In genomic region chr16:85781685-85782370, GRCh38 we compare ENCODE assay signal across 10 cellular contexts. TPM values are rescaled to one million over a fixed set of nuclear protein-coding genes. Genes with fewer than 3 reads are reported as not detected.
DNase-seq lines count a peak whose midpoint lies in the region; ATAC-seq and TF ChIP-seq lines count a peak whose summit lies in the region.
"Had no signal": no experiment of that assay in that cellular context is flagged by ENCODE, and none has a peak within 500 bp of the region (broad histone marks: within the 10 kb centered on the region; RNA-seq: fewer than 3 reads in every experiment).

No MANE protein-coding gene starts in this region.

- H3K4me3 Mint-ChIP-seq in activated T-cell treated with anti-CD3 and anti-CD28 coated beads, Interleukin-2, amount 50 U/mL, for 72 hours = no peak overlapping the region
- H3K4me3 Mint-ChIP-seq in T-cell = no peak overlapping the region
- H3K4me3 Mint-ChIP-seq: activated naive CD8-positive, alpha-beta T cell had no signal

- H3K27me3 Mint-ChIP-seq in activated T-cell treated with anti-CD3 and anti-CD28 coated beads, Interleukin-2, amount 50 U/mL, for 72 hours (ENCODE audit: low read depth) = no peaks in the 10 kb centered on the region
- H3K27me3 Mint-ChIP-seq in T-cell = no peaks in the 10 kb centered on the region
- H3K27me3 Mint-ChIP-seq: activated naive CD8-positive, alpha-beta T cell had no signal

- in situ Hi-C loops in brain microvascular endothelial cell (cut with HindIII; ENCODE audit: low pct_ligation_motif_present, low sequenced_read_pairs) = no loop called here

- TF ChIP-seq CTCF in adrenal gland (IDR thresholded peaks at IDR 0.05) (no peak), sigmoid colon (IDR thresholded peaks at IDR 0.05) (no peak), brain microvascular endothelial cell (IDR thresholded peaks at IDR 0.05; ENCODE audit: low read depth, low read length, missing control alignments) (no peak)

- POLR2A ChIA-PET in T-cell (lab: Charles Lee) = no interaction called here

- intact Hi-C loops in adrenal gland (cut with DNase I) = no loop called here
- intact Hi-C loops in right cardiac atrium (cut with DNase I) = no loop called here
- intact Hi-C loops in sigmoid colon (cut with DNase I) = no loop called here

- no peaks in the 10 kb centered on the region for H3K9me3 Mint-ChIP-seq in activated T-cell treated with anti-CD3 and anti-CD28 coated beads, Interleukin-2, amount 50 U/mL, for 72 hours
- H3K9me3 Mint-ChIP-seq in T-cell = no peaks in the 10 kb centered on the region

- H3K36me3 Mint-ChIP-seq in activated T-cell treated with anti-CD3 and anti-CD28 coated beads, Interleukin-2, amount 50 U/mL, for 72 hours (ENCODE audit: insufficient read depth in 2 of 2) = peaks cover 5 to 9% of the 10 kb centered on the region in 2 donors
- peaks cover 57% of the 10 kb centered on the region for H3K36me3 Mint-ChIP-seq in T-cell

- TF ChIP-seq EP300 in sigmoid colon (IDR thresholded peaks at IDR 0.05) = no peak

- H3K4me1 ChIP-seq in adrenal gland (replicated peaks in 1 of 2) (no peaks in the 10 kb centered on the region), right cardiac atrium (ENCODE audit: control insufficient read depth, insufficient read depth, low read length) (peaks cover 2% of the 10 kb centered on the region), sigmoid colon (peaks cover 0 to 19% (median 15%) of the 10 kb centered on the region in 4 donors)

- H3K9me3 ChIP-seq in adrenal gland (replicated peaks in 1 of 3) (no peaks in the 10 kb centered on the region), right cardiac atrium (ENCODE audit: control insufficient read depth, low read length) (no peaks in the 10 kb centered on the region), sigmoid colon (no peaks in the 10 kb centered on the region)

- CTCF ChIA-PET in T-cell (lab: Charles Lee) = no interaction called here

- peaks cover 0 to 34% of the 10 kb centered on the region in 2 donors for H3K36me3 ChIP-seq in adrenal gland (replicated peaks in 1 of 2)
- H3K36me3 ChIP-seq in sigmoid colon = peaks cover 8 to 58% (median 40%) of the 10 kb centered on the region in 4 donors
- peaks cover 44% of the 10 kb centered on the region for H3K36me3 ChIP-seq in brain microvascular endothelial cell (replicated peaks)

- H3K4me1 Mint-ChIP-seq in activated T-cell treated with anti-CD3 and anti-CD28 coated beads, Interleukin-2, amount 50 U/mL, for 72 hours (ENCODE audit: low read depth) = no peaks in the 10 kb centered on the region
- H3K4me1 Mint-ChIP-seq in T-cell = peaks cover 0 to 9% (median 0%) of the 10 kb centered on the region in 3 donors

- DNase-seq in GF-D8 (lab: John Stamatoyannopoulos, UW) (peak; percentile 9), adrenal gland (peak; percentile 32 to 68 (median 45)), right cardiac atrium (peak; percentile 56 to 82 (median 73)), sigmoid colon (peak; percentile 87), brain microvascular endothelial cell (no peak), T-cell (no peak)
- no peak for DNase-seq in activated T-cell treated with anti-CD3 and anti-CD28 coated beads, Interleukin-2, amount 50 U/mL, for 72 hours
- DNase-seq in activated CD4-positive, CD25-positive, alpha-beta regulatory T cell (lab: John Stamatoyannopoulos, UW) = no peak

- TF ChIP-seq POLR2A in adrenal gland (IDR thresholded peaks at IDR 0.05) (no peak), sigmoid colon (IDR thresholded peaks at IDR 0.05) (no peak)

- H3K4me3 ChIP-seq in adrenal gland (no peak overlapping the region), right cardiac atrium (ENCODE audit: low read length) (no peak overlapping the region), sigmoid colon (no peak overlapping the region), brain microvascular endothelial cell (ENCODE audit: low read depth, low read length) (no peak overlapping the region)
- H3K4me3 ChIP-seq: K562 had no signal

- 74 to 89% (median 81%) methylated on average over 12 to 16 of the region's 16 CpGs for WGBS in adrenal gland, 4 donors
- 56% methylated on average over 16 of the region's 16 CpGs for WGBS in right cardiac atrium
- WGBS in sigmoid colon, 2 donors = 46 to 77% methylated on average over 16 of the region's 16 CpGs

- H3K27ac Mint-ChIP-seq in activated T-cell treated with anti-CD3 and anti-CD28 coated beads, Interleukin-2, amount 50 U/mL, for 72 hours = no peak overlapping the region
- peak overlapping the region in 1 of 2 donors; percentile 61 for H3K27ac Mint-ChIP-seq in T-cell
- H3K27ac Mint-ChIP-seq: activated naive CD8-positive, alpha-beta T cell had no signal

- ATAC-seq in right cardiac atrium = peak; percentile 34 to 53
- ATAC-seq in activated T-cell treated with anti-CD3 and anti-CD28 coated beads, Interleukin-2, amount 50 U/mL, for 72 hours (replicated peaks in 1 of 2) = no peak
- no peak for ATAC-seq in T-cell (replicated peaks in 1 of 4)
- ATAC-seq: K562 had no signal

- H3K27me3 ChIP-seq in adrenal gland = no peaks in the 10 kb centered on the region
- H3K27me3 ChIP-seq in right cardiac atrium (ENCODE audit: control insufficient read depth, insufficient read depth) = no peaks in the 10 kb centered on the region
- H3K27me3 ChIP-seq in sigmoid colon = no peaks in the 10 kb centered on the region
- no peaks in the 10 kb centered on the region for H3K27me3 ChIP-seq in brain microvascular endothelial cell (replicated peaks)

- H3K27ac ChIP-seq in adrenal gland (no peak overlapping the region), right cardiac atrium (ENCODE audit: low read length) (no peak overlapping the region), sigmoid colon (peak overlapping the region; percentile 46 to 61 (median 52)), brain microvascular endothelial cell (no peak overlapping the region)

RNA-seq across cellular contexts. Expression of gene EMC8, which starts 17.5 kb away (rescaled TPM):
- 10 to 100 TPM; 16.9 to 53.8 (median 25.5) TPM for total RNA-seq in adrenal gland
- 10 to 100 TPM; 10.7 to 21.7 (median 11.3) TPM for polyA plus RNA-seq in adrenal gland
- 10 to 100 TPM; 18.5 to 22.0 (median 21.2) TPM for total RNA-seq in right cardiac atrium
- 13.8 TPM for polyA plus RNA-seq in right cardiac atrium
- 10 to 100 TPM; 23.2 to 38.8 (median 28.9) TPM for total RNA-seq in sigmoid colon
- polyA plus RNA-seq in sigmoid colon = 10 to 100 TPM; 13.8 to 23.7 (median 16.0) TPM
- total RNA-seq in activated T-cell treated with anti-CD3 and anti-CD28 coated beads, Interleukin-2, amount 50 U/mL, for 72 hours = 10 to 100 TPM; 26.5 to 32.8 TPM
- 10 to 100 TPM; 27.3 to 34.8 (median 31.1) TPM for total RNA-seq in T-cell

RNA-seq across cellular contexts. Expression of gene COX4I1, which starts 17.7 kb away (rescaled TPM):
- total RNA-seq in adrenal gland (100 to 1,000 TPM; 466 to 710 (median 531) TPM), right cardiac atrium (1,000 to 10,000 TPM; 1,306 to 1,768 (median 1,579) TPM), sigmoid colon (100 to 1,000 TPM; 700 to 868 (median 716) TPM), T-cell (100 to 1,000 TPM; 542 to 606 (median 574) TPM)
- polyA plus RNA-seq in adrenal gland (1,000 to 10,000 TPM in 2 of 3 donors, 100 to 1,000 TPM in 1; 506 to 1,628 (median 1,006) TPM), right cardiac atrium (4,150 TPM), sigmoid colon (1,000 to 10,000 TPM; 1,379 to 1,922 (median 1,756) TPM)
- 100 to 1,000 TPM; 627 to 635 TPM for total RNA-seq in activated T-cell treated with anti-CD3 and anti-CD28 coated beads, Interleukin-2, amount 50 U/mL, for 72 hours

RNA-seq across cellular contexts. Expression of gene C16orf74, which starts 30.9 kb away (rescaled TPM):
- 1 to 10 TPM in 2 of 8 donors, under 1 TPM in 5, not detected in 1; 0.28 to 2.1 (median 0.46) TPM for total RNA-seq in adrenal gland
- polyA plus RNA-seq in adrenal gland = 1 to 10 TPM in 2 of 3 donors, under 1 TPM in 1; 0.16 to 3.2 (median 2.7) TPM
- 1 to 10 TPM; 1.1 to 2.1 (median 1.4) TPM for total RNA-seq in right cardiac atrium
- 1.8 TPM for polyA plus RNA-seq in right cardiac atrium
- 1 to 10 TPM in 3 of 4 donors, not detected in 1; 1.1 to 8.3 (median 1.4) TPM for total RNA-seq in sigmoid colon
- polyA plus RNA-seq in sigmoid colon = 1 to 10 TPM in 2 of 3 donors, under 1 TPM in 1; 0.60 to 8.1 (median 1.4) TPM
- total RNA-seq in activated T-cell treated with anti-CD3 and anti-CD28 coated beads, Interleukin-2, amount 50 U/mL, for 72 hours = 1 to 10 TPM in 1 of 2 donors, not detected in 1; 1.2 TPM
- 10 to 100 TPM in 3 of 5 donors, 1 to 10 TPM in 2; 3.1 to 21.7 (median 15.6) TPM for total RNA-seq in T-cell
- total RNA-seq: K562 had no signal
- polyA plus RNA-seq: K562 had no signal

Comparison
In these comparisons a context has a peak if more than half of its experiments do, and no peak if none do; other contexts are left out.
1. DNase-seq: peak in GF-D8 (single experiment), adrenal gland (7 of 7), right cardiac atrium (3 of 3) and sigmoid colon (single experiment); none in activated T-cell treated with anti-CD3 and anti-CD28 coated beads, Interleukin-2, amount 50 U/mL, for 72 hours (0 of 2), activated CD4-positive, CD25-positive, alpha-beta regulatory T cell (0 of 4), brain microvascular endothelial cell (single experiment) and T-cell (0 of 34).
2. H3K27ac ChIP-seq: peak in sigmoid colon (4 of 4); none in adrenal gland (0 of 5), right cardiac atrium (single experiment) and brain microvascular endothelial cell (single experiment).
3. ATAC-seq: peak in right cardiac atrium (2 of 2); none in activated T-cell treated with anti-CD3 and anti-CD28 coated beads, Interleukin-2, amount 50 U/mL, for 72 hours (0 of 2) and T-cell (0 of 4).